ENCODE assay signal across 1 cellular context in the genomic region with DNA sequence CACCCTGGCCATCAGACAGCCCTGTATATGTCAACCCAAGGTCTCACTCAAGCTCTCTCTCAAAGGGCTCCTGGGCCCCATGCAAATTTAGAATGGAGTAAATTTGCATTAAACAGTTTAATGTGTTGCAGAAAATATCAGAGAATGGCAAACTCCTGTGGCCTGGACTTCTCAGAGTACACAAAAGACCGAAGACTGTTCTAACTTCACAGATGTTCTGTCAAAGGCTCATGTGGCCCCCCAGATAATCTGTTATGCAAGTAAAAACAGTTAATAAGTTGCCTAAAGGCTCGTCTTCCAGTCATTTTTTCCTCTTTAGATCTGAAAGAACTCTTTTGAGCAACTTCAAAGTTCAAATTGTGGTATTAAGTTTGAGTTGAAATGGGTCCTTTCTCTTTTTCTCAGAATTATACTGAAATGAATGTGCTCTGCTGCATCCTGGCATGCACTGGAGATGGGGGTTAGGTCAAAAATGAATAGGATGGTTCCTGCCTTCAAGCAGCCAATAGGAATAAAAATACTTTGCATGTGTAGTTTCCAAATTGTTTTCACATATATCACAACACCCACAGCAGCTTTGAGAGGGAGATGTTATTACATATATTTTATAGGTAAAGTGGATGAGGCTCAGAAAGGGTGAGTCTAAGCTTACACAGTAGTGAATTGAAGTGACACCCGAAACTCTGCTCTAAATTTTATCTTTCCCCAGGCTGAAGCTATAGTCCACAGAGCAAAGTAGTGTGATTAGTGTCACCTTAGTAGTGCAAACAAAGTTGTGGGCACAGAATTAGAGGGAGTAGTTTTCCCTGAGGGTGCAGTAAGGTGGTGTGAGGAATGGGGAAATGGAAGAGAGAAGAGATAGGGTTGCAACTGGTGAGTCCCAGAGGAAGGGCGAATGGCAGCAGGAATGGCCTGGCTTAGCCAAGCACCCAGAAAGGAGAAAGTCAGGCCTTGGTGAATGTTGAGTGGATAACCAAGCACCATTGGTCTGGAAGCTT.
TF ChIP-seq lines count a peak whose summit lies in the region.

No MANE protein-coding gene starts in this region.

TF ChIP-seq in WTC11, 78 proteins besides CTCF, POLR2A, EP300 and RAD21 (continued from another document):
- TF ChIP-seq, protein P1, sequence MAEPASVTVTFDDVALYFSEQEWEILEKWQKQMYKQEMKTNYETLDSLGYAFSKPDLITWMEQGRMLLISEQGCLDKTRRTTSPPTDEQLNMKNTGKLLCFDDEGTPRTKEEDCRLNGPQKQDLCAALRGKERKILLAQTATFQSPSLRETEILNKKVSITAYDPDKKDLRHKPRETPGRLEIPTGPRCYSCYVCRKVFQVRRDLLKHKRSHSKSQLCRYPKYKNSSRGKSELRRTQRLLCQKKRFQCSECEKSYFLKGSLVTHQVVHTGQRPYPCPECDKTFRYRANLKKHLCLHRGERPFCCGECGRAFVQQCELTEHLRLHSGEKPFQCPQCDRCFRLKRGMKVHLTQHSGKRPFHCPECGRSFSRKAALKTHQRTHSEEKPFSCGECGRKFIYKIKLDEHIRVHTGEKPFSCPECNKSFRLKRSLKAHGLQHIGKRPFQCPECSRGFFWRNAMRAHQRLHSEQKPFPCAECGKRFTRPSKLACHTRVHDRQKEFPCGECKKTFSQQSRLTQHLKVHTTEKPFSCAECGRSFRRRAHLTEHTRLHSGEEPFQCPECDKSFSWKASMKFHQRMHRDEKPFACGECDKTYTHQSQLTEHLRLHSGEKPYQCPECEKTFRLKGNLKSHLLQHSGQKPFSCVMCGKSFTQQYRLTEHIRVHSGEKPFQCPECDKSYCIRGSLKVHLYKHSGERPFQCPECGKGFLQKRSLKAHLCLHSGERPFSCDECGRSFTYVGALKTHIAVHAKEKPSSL (CRISPR knock-in tag; conservative IDR thresholded peaks at IDR 0.05): no peak
